14 cellular contexts compared by ENCODE assay signal in genomic region chr10:88110355-88110754, GRCh38.
DNase-seq lines count a peak whose midpoint lies in the region; ATAC-seq and TF ChIP-seq lines count a peak whose summit lies in the region.
"Had no signal": no experiment of that assay in that cellular context is flagged by ENCODE, and none has a peak within 500 bp of the region (broad histone marks: within the 10 kb centered on the region; RNA-seq: fewer than 3 reads in every experiment).

No MANE protein-coding gene starts in this region.

- no peaks in the 10 kb centered on the region for H3K27me3 Mint-ChIP-seq in activated B cell treated with CpG ODN at 0.5 μM for 24 hours

- peaks cover 3% of the 10 kb centered on the region for H3K9me3 Mint-ChIP-seq in activated B cell treated with CpG ODN at 0.5 μM for 24 hours

- H3K4me1 Mint-ChIP-seq in activated B cell treated with CpG ODN at 0.5 μM for 24 hours: peaks cover 38% of the 10 kb centered on the region

- no peaks in the 10 kb centered on the region for H3K36me3 Mint-ChIP-seq in activated B cell treated with CpG ODN at 0.5 μM for 24 hours (ENCODE audit: low read depth)

- in situ Hi-C loops in ACHN (cut with HindIII; ENCODE audit: low pct_ligation_motif_present, low pct_unique_long_range_greater_than_20kb, low sequenced_read_pairs): loop anchor here (10.0 kb wide), 1 partner anchor 236 kb away; no protein-coding TSS in a partner anchor

- intact Hi-C loops in activated B cell treated with CpG ODN at 0.5 μM for 24 hours (cut with micrococcal nuclease): no loop called here

- peak overlapping the region; percentile 29 for H3K4me3 Mint-ChIP-seq in activated B cell treated with CpG ODN at 0.5 μM for 24 hours

- DNase-seq in ACHN: peak; percentile 79
- no peak for DNase-seq in activated B cell treated with CpG ODN at 0.5 μM for 24 hours
- peak; percentile 60 for DNase-seq in kidney glomerular epithelial cell (lab: John Stamatoyannopoulos, UW)
- DNase-seq in NCI-H2081 treated with DMSO at 0.1 percent for 48 hours (lab: John Stamatoyannopoulos, UW): no peak
- DNase-seq in cerebellar nuclear complex (lab: John Stamatoyannopoulos, UW): no peak
- DNase-seq: activated gamma-delta T cell treated with Interleukin-2 at 50 U/mL for 16 hours; C1 segment of cervical spinal cord; effector memory CD4-positive, alpha-beta T cell; NCI-H526; right cardiac atrium; stimulated activated CD8-positive, alpha-beta memory T cell treated with anti-CD3 and anti-CD28 coated beads, Interleukin-4, amount 100 ng/mL, for 48 hours had no signal

- no peak for TF ChIP-seq CTCF in activated B cell treated with CpG ODN at 0.5 μM for 24 hours (IDR thresholded peaks at IDR 0.05)

- POLR2A ChIA-PET in activated B cell treated with CpG ODN at 0.5 μM for 24 hours (lab: Charles Lee): interaction anchor here (0.5 to 11.1 kb wide), 5 partner anchors 27 to 279 kb away, joined by 3 to 257 read pairs (median 3); partner anchors contain the start of genes KLLN and PTEN

- CTCF ChIA-PET in activated B cell treated with CpG ODN at 0.5 μM for 24 hours (lab: Charles Lee): interaction anchor here (1.3 to 3.0 kb wide), 3 partner anchors 12 to 278 kb away, joined by 3 to 47 read pairs (median 4); no protein-coding TSS in a partner anchor

- peak overlapping the region; percentile 79 for H3K27ac Mint-ChIP-seq in activated B cell treated with CpG ODN at 0.5 μM for 24 hours

- peak; percentile 29 for ATAC-seq in HG02852 (IDR thresholded peaks at IDR 0.05; ENCODE audit: unreplicated experiment)
- ATAC-seq in activated B cell treated with CpG ODN at 0.5 μM for 24 hours (ENCODE audit: low read depth): no peak
- ATAC-seq in GM21360 (IDR thresholded peaks at IDR 0.05; ENCODE audit: unreplicated experiment): no peak
- ATAC-seq in HG02981 (IDR thresholded peaks at IDR 0.05; ENCODE audit: unreplicated experiment): no peak

Comparison
In these comparisons a context has a peak if more than half of its experiments do, and no peak if none do; other contexts are left out.
1. DNase-seq: peak in ACHN (single experiment) and kidney glomerular epithelial cell (single experiment); none in activated B cell treated with CpG ODN at 0.5 μM for 24 hours (single experiment), NCI-H2081 treated with DMSO at 0.1 percent for 48 hours (single experiment) and cerebellar nuclear complex (0 of 2).